ENCODE assay signal across 10 cellular contexts in the genomic region with DNA sequence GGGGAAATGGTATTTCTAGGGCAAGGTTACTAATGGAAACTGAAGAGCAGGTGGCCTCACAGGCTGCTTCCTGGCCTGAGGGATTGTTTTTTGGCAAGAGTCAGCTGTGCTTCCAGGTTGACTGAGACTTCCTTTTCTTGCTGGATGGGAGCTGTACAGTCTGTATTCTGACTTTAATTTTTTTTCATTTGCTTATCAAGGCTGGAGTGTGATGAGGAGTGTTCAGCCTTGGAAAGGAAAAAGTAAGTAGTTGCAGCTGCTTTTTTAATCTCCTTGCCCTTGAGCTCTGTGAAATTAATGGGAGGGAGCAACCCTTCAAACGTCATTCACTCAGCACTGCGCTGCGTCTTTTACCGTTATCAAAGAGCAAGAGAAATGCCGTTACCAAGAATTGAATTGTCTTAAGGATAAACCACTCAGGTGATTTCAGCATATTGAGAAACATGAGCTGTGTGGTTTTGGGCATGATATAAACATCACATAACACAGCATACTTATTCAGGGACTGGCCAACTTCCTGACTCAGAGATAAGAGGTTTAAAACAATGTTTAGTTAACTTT. TPM values are rescaled to one million over a fixed set of nuclear protein-coding genes. Genes with fewer than 3 reads are reported as not detected.
DNase-seq lines count a peak whose midpoint lies in the region; ATAC-seq and TF ChIP-seq lines count a peak whose summit lies in the region.
"Had no signal": no experiment of that assay in that cellular context is flagged by ENCODE, and none has a peak within 500 bp of the region (broad histone marks: within the 10 kb centered on the region; RNA-seq: fewer than 3 reads in every experiment).

No MANE protein-coding gene starts in this region.

- no peak for TF ChIP-seq CTCF in cardiac fibroblast (IDR thresholded peaks at IDR 0.05; ENCODE audit: low read depth, low read length)

- peak; percentile 26 for DNase-seq in ELR (ENCODE audit: low read depth)
- DNase-seq in NCI-H226, result peak; percentile 88
- DNase-seq in cardiac fibroblast (ENCODE audit: low read depth in 2 of 2), result peak; percentile 57 to 83
- no peak for DNase-seq in naive B cell
- DNase-seq in NCI-H446 (lab: John Stamatoyannopoulos, UW), result no peak
- DNase-seq in NCI-H1417 treated with DMSO at 0.1 percent for 48 hours (lab: John Stamatoyannopoulos, UW), result no peak
- DNase-seq: activated gamma-delta T cell, immature natural killer cell had no signal

- no peak overlapping the region for H3K4me3 ChIP-seq in cardiac fibroblast (replicated peaks in 1 of 2; ENCODE audit: low read depth in 2 of 2, low read length in 2 of 2)

- H3K27me3 Mint-ChIP-seq in naive B cell, result no peaks in the 10 kb centered on the region

- H3K4me3 Mint-ChIP-seq in naive B cell, result no peak overlapping the region
- H3K4me3 Mint-ChIP-seq: immature natural killer cell had no signal

- ATAC-seq in naive B cell (ENCODE audit: low read depth in 2 of 2) (no peak), HG03439 (IDR thresholded peaks at IDR 0.05; ENCODE audit: unreplicated experiment) (no peak)
- no peak for ATAC-seq in activated CD4-positive, CD25-positive, alpha-beta regulatory T cell treated with anti-CD3 and anti-CD28 coated beads, Interleukin-2, amount 50 U/mL, for 24 hours

- peaks cover 0 to 7% (median 5%) of the 10 kb centered on the region in 3 donors for H3K4me1 Mint-ChIP-seq in naive B cell

- peak overlapping the region in 5 of 6 donors; percentile 22 to 94 (median 62) for H3K27ac Mint-ChIP-seq in naive B cell

- H3K9me3 Mint-ChIP-seq in naive B cell, result no peaks in the 10 kb centered on the region
- H3K9me3 Mint-ChIP-seq: immature natural killer cell had no signal

- H3K36me3 Mint-ChIP-seq in naive B cell, result peaks cover 5 to 8% of the 10 kb centered on the region in 2 donors

RNA-seq across cellular contexts. Expression of gene AQP7, which starts 47.6 kb away (rescaled TPM):
- polyA plus RNA-seq in naive B cell (ENCODE audit: low read depth in 6 of 6), result not detected
- polyA plus RNA-seq: immature natural killer cell had no signal

Comparison
In these comparisons a context has a peak if more than half of its experiments do, and no peak if none do; other contexts are left out.
1. DNase-seq: peak in ELR (single experiment), NCI-H226 (single experiment) and cardiac fibroblast (2 of 2); none in naive B cell (single experiment), NCI-H446 (0 of 2) and NCI-H1417 treated with DMSO at 0.1 percent for 48 hours (single experiment).